In the genomic region with DNA sequence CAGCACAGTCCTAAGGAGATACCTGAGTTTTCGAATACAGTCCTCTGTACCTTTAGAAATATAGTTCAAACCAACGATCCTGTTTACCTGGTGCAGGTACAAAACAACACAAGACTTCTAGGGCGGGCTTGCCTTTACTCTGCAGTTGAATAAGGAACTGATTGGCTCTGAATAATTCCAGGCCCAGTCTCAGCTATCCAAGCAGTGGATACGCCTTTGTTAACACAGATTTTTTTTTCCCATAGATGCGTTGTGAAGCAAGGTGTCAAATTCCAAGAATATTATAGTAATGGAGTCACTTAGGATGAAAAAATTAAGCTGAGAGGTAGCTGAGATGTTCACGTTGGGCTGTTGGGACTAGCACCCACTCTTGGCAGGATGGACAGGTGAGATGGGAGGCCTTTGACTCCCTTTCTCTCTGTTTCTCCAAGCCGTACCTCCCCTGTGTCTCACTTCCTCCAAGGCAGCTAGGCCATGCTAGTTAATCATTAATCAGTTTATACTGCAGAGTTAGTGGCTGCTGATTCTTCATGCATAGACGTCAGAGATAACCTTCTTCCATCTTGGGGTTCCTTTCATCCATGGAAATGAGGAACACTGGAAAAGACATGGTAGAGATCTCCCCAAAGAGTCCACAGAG, we compare ENCODE assay signal across 16 cellular contexts.
DNase-seq lines count a peak whose midpoint lies in the region; ATAC-seq and TF ChIP-seq lines count a peak whose summit lies in the region.
"Had no signal": no experiment of that assay in that cellular context is flagged by ENCODE, and none has a peak within 500 bp of the region (broad histone marks: within the 10 kb centered on the region; RNA-seq: fewer than 3 reads in every experiment).

No MANE protein-coding gene starts in this region.

- ATAC-seq in GM19467 (IDR thresholded peaks at IDR 0.05; ENCODE audit: unreplicated experiment): peak; percentile 94
- peak; percentile 89 for ATAC-seq in HG03060 (IDR thresholded peaks at IDR 0.05; ENCODE audit: low read depth, unreplicated experiment)

- H3F3A ChIP-seq in PC-9 (ENCODE audit: insufficient read depth, low read depth): no peaks in the 10 kb centered on the region

- intact Hi-C loops in colonic mucosa (cut with DNase I): no loop called here
- intact Hi-C loops in PC-9 (cut with micrococcal nuclease; ENCODE audit: unreplicated experiment): loop anchor here (5.0 kb wide), 1 partner anchor 47 kb away; no protein-coding TSS in a partner anchor

- no peak overlapping the region for H3K4me3 ChIP-seq in colonic mucosa
- no peak overlapping the region for H3K4me3 ChIP-seq in PC-9
- H3K4me3 ChIP-seq: SJCRH30, thoracic aorta had no signal

- H3K27me3 ChIP-seq in colonic mucosa (no peaks in the 10 kb centered on the region), PC-9 (ENCODE audit: insufficient read depth, low read depth) (no peaks in the 10 kb centered on the region)
- H3K27me3 ChIP-seq: SJCRH30 had no signal

- H2AFZ ChIP-seq in PC-9: no peak overlapping the region

- peaks cover 3% of the 10 kb centered on the region for H3K9me3 Mint-ChIP-seq in T-helper 2 cell treated with Interferon-gamma antibody and Interleukin-4, amounts not matched to agents 5 μg/mL and 100 μg/mL, for 36 hours
- H3K9me3 Mint-ChIP-seq: brain had no signal

- POLR2A ChIA-PET in PC-9 (lab: Charles Lee; ENCODE audit: unreplicated experiment): no interaction called here

- H3K4me1 Mint-ChIP-seq in T-helper 2 cell treated with Interferon-gamma antibody and Interleukin-4, amounts not matched to agents 5 μg/mL and 100 μg/mL, for 36 hours (ENCODE audit: low read depth): peaks cover 8% of the 10 kb centered on the region

- no peaks in the 10 kb centered on the region for H4K20me1 ChIP-seq in PC-9 (ENCODE audit: insufficient read depth)

- CTCF ChIA-PET in PC-9 (lab: Charles Lee): no interaction called here

- H3K27ac ChIP-seq in colonic mucosa: no peak overlapping the region
- no peak overlapping the region for H3K27ac ChIP-seq in PC-9
- H3K27ac ChIP-seq: HL-60, SJCRH30, thoracic aorta had no signal

- no peaks in the 10 kb centered on the region for H3K79me2 ChIP-seq in PC-9 (ENCODE audit: low read depth)

- TF ChIP-seq CTCF in colonic mucosa (IDR thresholded peaks at IDR 0.05) (no peak), PC-9 (conservative IDR thresholded peaks at IDR 0.05) (no peak)

- no peaks in the 10 kb centered on the region for H3K9me2 ChIP-seq in PC-9 (ENCODE audit: insufficient read depth)

- no peak overlapping the region for H3K9ac ChIP-seq in colonic mucosa (ENCODE audit: low read depth in 2 of 2, low read length in 2 of 2)

- H3K27ac Mint-ChIP-seq in T-helper 2 cell treated with Interferon-gamma antibody and Interleukin-4, amounts not matched to agents 5 μg/mL and 100 μg/mL, for 36 hours: no peak overlapping the region
- H3K27ac Mint-ChIP-seq: brain had no signal

- H3K27me3 Mint-ChIP-seq in T-helper 2 cell treated with Interferon-gamma antibody and Interleukin-4, amounts not matched to agents 5 μg/mL and 100 μg/mL, for 36 hours (ENCODE audit: low read depth): peaks cover 21% of the 10 kb centered on the region
- H3K27me3 Mint-ChIP-seq: brain had no signal

- H3K36me3 ChIP-seq in colonic mucosa (no peaks in the 10 kb centered on the region), PC-9 (ENCODE audit: low read depth) (no peaks in the 10 kb centered on the region)
- H3K36me3 ChIP-seq: SJCRH30, thoracic aorta had no signal

- DNase-seq in COLO668 (lab: John Stamatoyannopoulos, UW; ENCODE audit: unreplicated experiment) (peak; percentile 24), colonic mucosa (peak; percentile 34), PC-9 (no peak), NCI-H69 (lab: John Stamatoyannopoulos, UW) (no peak), NCI-H524 (lab: John Stamatoyannopoulos, UW) (no peak)
- no peak for DNase-seq in T-helper 2 cell treated with Interferon-gamma antibody and Interleukin-4, amounts not matched to agents 5 μg/mL and 100 μg/mL, for 36 hours (ENCODE audit: low spot score)
- DNase-seq: foreskin fibroblast; GF-D8; NCI-H146; SJCRH30; stimulated activated CD4-positive, alpha-beta T cell treated with anti-CD3 and anti-CD28 coated beads, Interleukin-12 subunit alpha, Interleukin-12 subunit beta, amount 100 ng/mL, for 4 hours had no signal

- H3K36me3 Mint-ChIP-seq in T-helper 2 cell treated with Interferon-gamma antibody and Interleukin-4, amounts not matched to agents 5 μg/mL and 100 μg/mL, for 36 hours (ENCODE audit: low read depth): no peaks in the 10 kb centered on the region
- H3K36me3 Mint-ChIP-seq: brain had no signal

- BruUV-seq in PC-9 (replicated peaks; lab: Mats Ljungman, UMichigan): no TSS peak

- no peak overlapping the region for H3K4me3 Mint-ChIP-seq in T-helper 2 cell treated with Interferon-gamma antibody and Interleukin-4, amounts not matched to agents 5 μg/mL and 100 μg/mL, for 36 hours
- H3K4me3 Mint-ChIP-seq: brain had no signal

- H3K4me1 ChIP-seq in colonic mucosa: no peaks in the 10 kb centered on the region
- H3K4me1 ChIP-seq in PC-9 (replicated peaks; ENCODE audit: insufficient read depth): peaks cover 8% of the 10 kb centered on the region

- H3K4me2 ChIP-seq in PC-9: no peak overlapping the region

- H3K9me3 ChIP-seq in colonic mucosa: no peaks in the 10 kb centered on the region
- no peaks in the 10 kb centered on the region for H3K9me3 ChIP-seq in PC-9 (ENCODE audit: insufficient read depth, low read depth)
- H3K9me3 ChIP-seq: SJCRH30, thoracic aorta had no signal

Comparison
In these comparisons a context has a peak if more than half of its experiments do, and no peak if none do; other contexts are left out.
1. DNase-seq: peak in COLO668 (single experiment) and colonic mucosa (single experiment); none in PC-9 (0 of 2), NCI-H69 (single experiment), NCI-H524 (0 of 2) and T-helper 2 cell treated with Interferon-gamma antibody and Interleukin-4, amounts not matched to agents 5 μg/mL and 100 μg/mL, for 36 hours (single experiment).